ENCODE assay signal across 1 cellular context in genomic region chr11:94926271-94926625, GRCh38.
TF ChIP-seq lines count a peak whose summit lies in the region.

No MANE protein-coding gene starts in this region.

TF ChIP-seq in GM23338, 12 proteins besides CTCF, POLR2A, EP300 and RAD21 (continued from another document):
- TF ChIP-seq REST (IDR thresholded peaks at IDR 0.05; ENCODE audit: unreplicated experiment), result no peak
